23 cellular contexts compared by ENCODE assay signal in the genomic region with DNA sequence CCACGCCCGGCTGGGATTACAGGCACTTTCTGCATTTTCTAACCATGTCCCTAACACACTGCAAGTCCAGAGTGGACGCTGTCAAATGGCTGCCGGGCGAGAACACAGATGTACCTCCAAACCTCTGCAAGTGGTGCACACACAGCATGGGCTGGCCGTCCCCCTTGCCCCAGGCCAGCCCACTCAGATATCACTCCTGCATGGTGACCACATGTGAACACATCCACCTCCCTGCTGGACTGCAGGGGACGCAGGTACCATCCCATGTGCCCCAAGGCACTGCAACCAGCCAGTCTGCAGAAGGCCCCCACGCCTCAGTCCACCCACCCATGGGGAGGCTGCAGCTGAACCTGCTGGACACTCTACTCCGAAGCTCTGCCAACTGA. TPM values are rescaled to one million over a fixed set of nuclear protein-coding genes. Genes with fewer than 3 reads are reported as not detected.
A peak's percentile ranks its signal among the peaks of the same experiment; 100 is the strongest.
DNase-seq lines count a peak whose midpoint lies in the region; ATAC-seq and TF ChIP-seq lines count a peak whose summit lies in the region.
"Had no signal": no experiment of that assay in that cellular context is flagged by ENCODE, and none has a peak within 500 bp of the region (broad histone marks: within the 10 kb centered on the region; RNA-seq: fewer than 3 reads in every experiment).

No MANE protein-coding gene starts in this region.

- ATAC-seq in SK-N-SH treated with all-trans-retinoic acid at 6 μM for 48 hours (no peak; the same call in 2 of the 3 replicates), GM21360 (IDR thresholded peaks at IDR 0.05; ENCODE audit: unreplicated experiment) (no peak)
- no peak for ATAC-seq in activated naive CD8-positive, alpha-beta T cell treated with anti-CD3 and anti-CD28 coated beads, Interleukin-2, amount 10 ng/mL, durations not matched to agents 7 days and 5 days (ENCODE audit: low read depth)
- no peak for ATAC-seq in stimulated activated effector memory CD8-positive, alpha-beta T cell treated with anti-CD3 and anti-CD28 coated beads, Interleukin-12 subunit alpha, Interleukin-12 subunit beta, amount 100 ng/mL, for 72 hours
- ATAC-seq: GM12878, PC-3 had no signal

- no peak overlapping the region for H3K4me2 ChIP-seq in SK-N-SH
- peak overlapping the region in 9 of 11 experiments; percentile 74 to 95 (median 87); a peak in 17 of 22 replicates for H3K4me2 ChIP-seq in BLaER1 treated with 17β-estradiol and CSF1 and Interleukin-3, amounts not matched to agents 10 nM and 100 nM
- H3K4me2 ChIP-seq: KMS-11 had no signal

- POLR2A ChIA-PET in SK-N-SH (lab: Yijun Ruan, JAX) = interaction anchor here (0.8 kb wide), 1 partner anchor 14 kb away, joined by 3 read pairs; a partner anchor contains a TSS
- POLR2A ChIA-PET in activated naive CD8-positive, alpha-beta T cell treated with anti-CD3 and anti-CD28 coated beads, Interleukin-2, amount 10 ng/mL, durations not matched to agents 7 days and 5 days (lab: Charles Lee) = no interaction called here

- TF ChIP-seq CTCF in SK-N-SH (IDR thresholded peaks at IDR 0.05) = no peak

- CTCF ChIA-PET in SK-N-SH (lab: Yijun Ruan, JAX) = interaction anchor here (0.9 to 1.7 kb wide), 4 partner anchors 15 to 82 kb away, joined by 3 to 5 read pairs (median 4); a partner anchor contains a TSS

- H3K27ac ChIP-seq in SK-N-SH (ENCODE audit: low read depth in 2 of 2, low read length in 1 of 2) = peak overlapping the region in 1 of 2 experiments; percentile 58; a peak in 1 of 4 replicates
- no peak overlapping the region for H3K27ac ChIP-seq in BLaER1 treated with 17β-estradiol and CSF1 and Interleukin-3, amounts not matched to agents 10 nM and 100 nM
- H3K27ac ChIP-seq: 22Rv1, KMS-11, SJCRH30 had no signal

- peaks cover 50% of the 10 kb centered on the region for H4K20me1 ChIP-seq in SK-N-SH (ENCODE audit: insufficient read depth)
- peaks cover 66 to 100% (median 91%) of the 10 kb centered on the region in 11 experiments for H4K20me1 ChIP-seq in BLaER1 treated with 17β-estradiol and CSF1 and Interleukin-3, amounts not matched to agents 10 nM and 100 nM

- peak overlapping the region; percentile 48 for H3K27ac Mint-ChIP-seq in activated naive CD8-positive, alpha-beta T cell treated with anti-CD3 and anti-CD28 coated beads, Interleukin-2, amount 10 ng/mL, durations not matched to agents 7 days and 5 days
- H3K27ac Mint-ChIP-seq in stimulated activated effector memory CD8-positive, alpha-beta T cell treated with anti-CD3 and anti-CD28 coated beads, Interleukin-12 subunit alpha, Interleukin-12 subunit beta, amount 100 ng/mL, for 72 hours = peak overlapping the region; percentile 34
- H3K27ac Mint-ChIP-seq: CD4-positive, CD25-positive, alpha-beta regulatory T cell; IgD-negative memory B cell had no signal

- peak; percentile 66 for DNase-seq in SK-N-SH
- DNase-seq in activated naive CD8-positive, alpha-beta T cell treated with anti-CD3 and anti-CD28 coated beads, Interleukin-2, amount 10 ng/mL, durations not matched to agents 7 days and 5 days = no peak
- no peak for DNase-seq in stimulated activated effector memory CD8-positive, alpha-beta T cell treated with anti-CD3 and anti-CD28 coated beads, Interleukin-12 subunit alpha, Interleukin-12 subunit beta, amount 100 ng/mL, for 72 hours (ENCODE audit: low spot score in 2 of 2)
- no peak for DNase-seq in H4 (ENCODE audit: low spot score)
- DNase-seq: CD4-positive, CD25-positive, alpha-beta regulatory T cell; COR-L47; GOT3; MM.1S; NCI-H2029; NCI-H446 treated with DMSO at 0.1 percent for 48 hours; NCI-H526; NCI-H82; NK-92 treated with Interleukin-12 subunit alpha and Interleukin-12 subunit beta, amount 100 ng/mL, for 24 hours; PC-3; SJCRH30 had no signal

- H3K9me3 Mint-ChIP-seq in activated naive CD8-positive, alpha-beta T cell treated with anti-CD3 and anti-CD28 coated beads, Interleukin-2, amount 10 ng/mL, durations not matched to agents 7 days and 5 days = no peaks in the 10 kb centered on the region
- no peaks in the 10 kb centered on the region for H3K9me3 Mint-ChIP-seq in stimulated activated effector memory CD8-positive, alpha-beta T cell treated with anti-CD3 and anti-CD28 coated beads, Interleukin-12 subunit alpha, Interleukin-12 subunit beta, amount 100 ng/mL, for 72 hours
- H3K9me3 Mint-ChIP-seq: CD4-positive, CD25-positive, alpha-beta regulatory T cell; IgD-negative memory B cell had no signal

- H3K4me1 ChIP-seq in SK-N-SH (ENCODE audit: control insufficient read depth in 1 of 2, insufficient read depth in 2 of 2, low read depth in 1 of 2, low read length in 1 of 2) = peaks cover 0 to 27% of the 10 kb centered on the region in 2 experiments; a peak in 1 of 4 replicates
- peaks cover 56 to 100% (median 98%) of the 10 kb centered on the region in 10 experiments for H3K4me1 ChIP-seq in BLaER1 treated with 17β-estradiol and CSF1 and Interleukin-3, amounts not matched to agents 10 nM and 100 nM
- H3K4me1 ChIP-seq: SJCRH30 had no signal

- H3K27me3 ChIP-seq in SK-N-SH (ENCODE audit: insufficient read depth) = no peaks in the 10 kb centered on the region
- no peaks in the 10 kb centered on the region for H3K27me3 ChIP-seq in BLaER1 treated with 17β-estradiol and CSF1 and Interleukin-3, amounts not matched to agents 10 nM and 100 nM
- H3K27me3 ChIP-seq: BE2C, SJCRH30 had no signal

- TF ChIP-seq RAD21 in SK-N-SH (IDR thresholded peaks at IDR 0.05; ENCODE audit: low read length) = no peak

- no peak overlapping the region for H2AFZ ChIP-seq in SK-N-SH (ENCODE audit: low read depth)

- H3F3A ChIP-seq in SK-N-SH (replicated peaks; ENCODE audit: insufficient read depth) = no peaks in the 10 kb centered on the region

- no peaks in the 10 kb centered on the region for H3K27me3 Mint-ChIP-seq in activated naive CD8-positive, alpha-beta T cell treated with anti-CD3 and anti-CD28 coated beads, Interleukin-2, amount 10 ng/mL, durations not matched to agents 7 days and 5 days
- H3K27me3 Mint-ChIP-seq: IgD-negative memory B cell had no signal

- no peaks in the 10 kb centered on the region for H3K9me2 ChIP-seq in SK-N-SH

- peaks cover 54% of the 10 kb centered on the region; the same call in 1 of the 2 replicates for H3K79me2 ChIP-seq in SK-N-SH (ENCODE audit: insufficient read depth)

- H3K9ac ChIP-seq in SK-N-SH = no peak overlapping the region
- 0 out of 22 replicates have a peak overlapping the region, but pooled peaks of 1 of the 11 experiments have one; percentile 49 for H3K9ac ChIP-seq in BLaER1 treated with 17β-estradiol and CSF1 and Interleukin-3, amounts not matched to agents 10 nM and 100 nM
- H3K9ac ChIP-seq: KMS-11 had no signal

- H3K4me1 Mint-ChIP-seq in activated naive CD8-positive, alpha-beta T cell treated with anti-CD3 and anti-CD28 coated beads, Interleukin-2, amount 10 ng/mL, durations not matched to agents 7 days and 5 days = peaks cover 33% of the 10 kb centered on the region
- H3K4me1 Mint-ChIP-seq in stimulated activated effector memory CD8-positive, alpha-beta T cell treated with anti-CD3 and anti-CD28 coated beads, Interleukin-12 subunit alpha, Interleukin-12 subunit beta, amount 100 ng/mL, for 72 hours = peaks cover 57% of the 10 kb centered on the region

- H3K36me3 Mint-ChIP-seq in activated naive CD8-positive, alpha-beta T cell treated with anti-CD3 and anti-CD28 coated beads, Interleukin-2, amount 10 ng/mL, durations not matched to agents 7 days and 5 days = peaks cover 11% of the 10 kb centered on the region
- H3K36me3 Mint-ChIP-seq in stimulated activated effector memory CD8-positive, alpha-beta T cell treated with anti-CD3 and anti-CD28 coated beads, Interleukin-12 subunit alpha, Interleukin-12 subunit beta, amount 100 ng/mL, for 72 hours = peaks cover 24% of the 10 kb centered on the region

- no peak overlapping the region for H3K4me3 Mint-ChIP-seq in activated naive CD8-positive, alpha-beta T cell treated with anti-CD3 and anti-CD28 coated beads, Interleukin-2, amount 10 ng/mL, durations not matched to agents 7 days and 5 days
- no peak overlapping the region for H3K4me3 Mint-ChIP-seq in stimulated activated effector memory CD8-positive, alpha-beta T cell treated with anti-CD3 and anti-CD28 coated beads, Interleukin-12 subunit alpha, Interleukin-12 subunit beta, amount 100 ng/mL, for 72 hours
- H3K4me3 Mint-ChIP-seq: CD4-positive, CD25-positive, alpha-beta regulatory T cell; IgD-negative memory B cell had no signal

- WGBS in SK-N-SH (ENCODE audit: low lambda C conversion rate) = 97% methylated on average over 8 of the region's 9 CpGs

- no peaks in the 10 kb centered on the region for H3K9me3 ChIP-seq in SK-N-SH
- no peaks in the 10 kb centered on the region for H3K9me3 ChIP-seq in BLaER1 treated with 17β-estradiol and CSF1 and Interleukin-3, amounts not matched to agents 10 nM and 100 nM (replicated peaks in 1 of 11)
- H3K9me3 ChIP-seq: BE2C, SJCRH30 had no signal

- TF ChIP-seq EP300 in SK-N-SH (IDR thresholded peaks at IDR 0.05; ENCODE audit: borderline replicate concordance in 1 of 2, low read depth in 1 of 2, low read length in 1 of 2) = no peak

- H3K4me3 ChIP-seq in SK-N-SH (ENCODE audit: low read depth in 2 of 2, low read length in 1 of 2) = no peak overlapping the region
- H3K4me3 ChIP-seq in BLaER1 treated with 17β-estradiol and CSF1 and Interleukin-3, amounts not matched to agents 10 nM and 100 nM = no peak overlapping the region
- H3K4me3 ChIP-seq: GM12878, SJCRH30 had no signal

- H3K36me3 ChIP-seq in SK-N-SH (replicated peaks in 1 of 2; ENCODE audit: control insufficient read depth in 1 of 2, insufficient read depth in 2 of 2, low read length in 1 of 2) = peaks cover 0 to 4% of the 10 kb centered on the region in 2 experiments
- peaks cover 0 to 5% (median 0%) of the 10 kb centered on the region in 11 experiments; a peak in 2 of 22 replicates for H3K36me3 ChIP-seq in BLaER1 treated with 17β-estradiol and CSF1 and Interleukin-3, amounts not matched to agents 10 nM and 100 nM
- H3K36me3 ChIP-seq: BE2C, SJCRH30 had no signal

RNA-seq across cellular contexts. Expression of a gene that starts 14.0 kb away (rescaled TPM):
- polyA plus RNA-seq in SK-N-SH (2012; rRNA removed) = 10.2 and 15.7 TPM in 2 replicates
- 6.7 and 10.4 TPM in 2 replicates for polyA plus RNA-seq in SK-N-SH (2012; cell fraction: cytosol; rRNA removed)
- polyA plus RNA-seq in SK-N-SH (2012; cell fraction: nucleus; rRNA removed) = 48.8 and 58.4 TPM in 2 replicates
- 10 to 100 TPM; 49.5 to 50.4 TPM for total RNA-seq in activated naive CD8-positive, alpha-beta T cell treated with anti-CD3 and anti-CD28 coated beads, Interleukin-2, amount 10 ng/mL, durations not matched to agents 7 days and 5 days
- total RNA-seq in H4 (2014; rRNA removed; shearing (Covaris generic)) = 12.6 and 13.6 TPM in 2 replicates

RNA-seq across cellular contexts. Expression of a gene that starts 27.8 kb away (rescaled TPM):
- polyA plus RNA-seq in SK-N-SH (2012; rRNA removed) = 27.4 and 42.7 TPM in 2 replicates
- 17.6 and 26.9 TPM in 2 replicates for polyA plus RNA-seq in SK-N-SH (2012; cell fraction: cytosol; rRNA removed)
- 174 and 202 TPM in 2 replicates for polyA plus RNA-seq in SK-N-SH (2012; cell fraction: nucleus; rRNA removed)
- total RNA-seq in activated naive CD8-positive, alpha-beta T cell treated with anti-CD3 and anti-CD28 coated beads, Interleukin-2, amount 10 ng/mL, durations not matched to agents 7 days and 5 days = 10 to 100 TPM; 51.6 to 54.7 TPM
- 12.6 and 14.4 TPM in 2 replicates for total RNA-seq in H4 (2014; rRNA removed; shearing (Covaris generic))

RNA-seq across cellular contexts. Expression of a gene that starts 38.4 kb away (rescaled TPM):
- polyA plus RNA-seq in SK-N-SH (2012; rRNA removed) = 20.9 and 21.0 TPM in 2 replicates
- 10.8 and 15.6 TPM in 2 replicates for polyA plus RNA-seq in SK-N-SH (2012; cell fraction: cytosol; rRNA removed)
- polyA plus RNA-seq in SK-N-SH (2012; cell fraction: nucleus; rRNA removed) = 53.9 and 56.9 TPM in 2 replicates
- 10 to 100 TPM; 49.6 to 51.3 TPM for total RNA-seq in activated naive CD8-positive, alpha-beta T cell treated with anti-CD3 and anti-CD28 coated beads, Interleukin-2, amount 10 ng/mL, durations not matched to agents 7 days and 5 days
- total RNA-seq in H4 (2014; rRNA removed; shearing (Covaris generic)) = 16.8 and 19.4 TPM in 2 replicates
- total RNA-seq: SJCRH30 had no signal
